ENCODE assay signal across 8 cellular contexts in the genomic region with DNA sequence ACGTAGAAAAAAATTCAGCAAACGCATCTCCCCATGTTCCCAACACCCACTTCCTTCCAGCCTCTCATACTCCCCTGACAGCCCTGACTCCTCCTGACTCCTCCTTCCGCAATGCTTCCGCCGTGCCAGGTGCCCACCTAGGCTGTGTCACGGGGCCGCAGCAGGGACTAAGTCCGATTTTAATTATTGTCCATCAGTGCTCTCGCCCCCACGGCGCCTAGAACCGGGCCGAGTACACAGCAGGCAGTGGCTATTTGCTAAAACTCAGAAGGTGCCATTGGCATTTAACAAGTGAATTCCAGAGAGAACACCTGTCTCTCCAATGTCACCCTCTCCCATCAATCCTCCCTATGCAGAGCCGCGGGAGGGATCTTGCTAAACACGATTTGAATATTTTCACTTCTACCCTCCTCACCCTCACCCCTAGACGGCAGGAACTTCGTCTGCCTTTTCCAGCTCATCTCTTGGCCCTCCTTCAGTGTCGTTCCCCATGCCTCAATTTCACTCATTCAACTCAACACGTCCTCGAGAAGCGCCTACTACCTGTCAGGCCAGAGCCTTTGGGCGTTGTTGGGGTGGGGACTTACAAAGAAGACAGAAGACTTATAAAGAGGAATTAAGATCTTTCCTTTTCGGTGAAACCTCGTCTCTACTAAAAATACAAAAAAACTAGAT. TPM values are rescaled to one million over a fixed set of nuclear protein-coding genes. Genes with fewer than 3 reads are reported as not detected.
A peak's percentile ranks its signal among the peaks of the same experiment; 100 is the strongest.
DNase-seq lines count a peak whose midpoint lies in the region; ATAC-seq and TF ChIP-seq lines count a peak whose summit lies in the region.

No MANE protein-coding gene starts in this region.

- H3K27me3 ChIP-seq in AG04450 (ENCODE audit: control insufficient read depth, insufficient read depth, low read length) (no peaks in the 10 kb centered on the region), OCI-LY3 (ENCODE audit: low read depth, low read length) (no peaks in the 10 kb centered on the region), mammary epithelial cell (ENCODE audit: insufficient read depth, low read length) (no peaks in the 10 kb centered on the region), left lung (no peaks in the 10 kb centered on the region)

- dilution Hi-C loops in mammary epithelial cell (cut with HindIII; ENCODE audit: low sequenced_read_pairs) = no loop called here

- no peak for DNase-seq in AG04450 (ENCODE audit: low read depth, low spot score)
- peak; percentile 30 for DNase-seq in mammary epithelial cell
- no peak for DNase-seq in left lung
- DNase-seq in stimulated activated naive CD8-positive, alpha-beta T cell treated with anti-CD3 and anti-CD28 coated beads, Interleukin-15, amount 100 ng/mL, for 72 hours = peak; percentile 69
- DNase-seq in NCI-H446 (lab: John Stamatoyannopoulos, UW) = no peak

- H2AFZ ChIP-seq in OCI-LY3 (ENCODE audit: low read depth, low read length) (peak overlapping the region; percentile 87), mammary epithelial cell (ENCODE audit: low read depth, low read length) (peak overlapping the region; percentile 97)

- H3K4me1 ChIP-seq in OCI-LY3 (ENCODE audit: low read length) (peaks cover 28% of the 10 kb centered on the region), mammary epithelial cell (ENCODE audit: insufficient read depth, low read length) (peaks cover 16% of the 10 kb centered on the region), left lung (peaks cover 0 to 27% of the 10 kb centered on the region in 2 donors)

- in situ Hi-C loops in mammary epithelial cell (cut with MboI; ENCODE audit: low sequenced_read_pairs in 2 of 2) = no loop called here

- peaks cover 11% of the 10 kb centered on the region for H3K4me1 Mint-ChIP-seq in stimulated activated naive CD8-positive, alpha-beta T cell treated with anti-CD3 and anti-CD28 coated beads, Interleukin-15, amount 100 ng/mL, for 72 hours

- H3K4me3 Mint-ChIP-seq in stimulated activated naive CD8-positive, alpha-beta T cell treated with anti-CD3 and anti-CD28 coated beads, Interleukin-15, amount 100 ng/mL, for 72 hours = no peak overlapping the region

- CTCF ChIA-PET in AG04450 (lab: Charles Lee) (interaction anchor here (0.5 to 7.9 kb wide), 4 partner anchors 11 to 72 kb away, joined by 4 to 70 read pairs (median 22); partner anchors contain the start of gene SHF), mammary epithelial cell (lab: Charles Lee; ENCODE audit: low non-redundant PET) (interaction anchor here (1.0 kb wide), 1 partner anchor 37 kb away, joined by 6 read pairs; no protein-coding TSS in a partner anchor)

- H3K36me3 ChIP-seq in OCI-LY3 (replicated peaks; ENCODE audit: low read depth, low read length) = no peaks in the 10 kb centered on the region
- no peaks in the 10 kb centered on the region for H3K36me3 ChIP-seq in mammary epithelial cell (ENCODE audit: insufficient read depth, low read length)
- H3K36me3 ChIP-seq in left lung = no peaks in the 10 kb centered on the region

- H3K9me3 Mint-ChIP-seq in stimulated activated naive CD8-positive, alpha-beta T cell treated with anti-CD3 and anti-CD28 coated beads, Interleukin-15, amount 100 ng/mL, for 72 hours = no peaks in the 10 kb centered on the region

- no TSS peak for BruUV-seq in mammary epithelial cell (replicated peaks; lab: Mats Ljungman, UMichigan)

- peak; percentile 5 for ATAC-seq in GM18861 (IDR thresholded peaks at IDR 0.05; ENCODE audit: unreplicated experiment)
- peak; percentile 19 for ATAC-seq in HG03108 (IDR thresholded peaks at IDR 0.05; ENCODE audit: unreplicated experiment)
- ATAC-seq in left lung = peak; percentile 1
- no peak for ATAC-seq in stimulated activated naive CD8-positive, alpha-beta T cell treated with anti-CD3 and anti-CD28 coated beads, Interleukin-15, amount 100 ng/mL, for 72 hours

- WGBS in mammary epithelial cell (ENCODE audit: low coverage, missing lambda C conversion rate) = 1% methylated on average over 24 of the region's 25 CpGs

- no peak overlapping the region for H3K27ac Mint-ChIP-seq in stimulated activated naive CD8-positive, alpha-beta T cell treated with anti-CD3 and anti-CD28 coated beads, Interleukin-15, amount 100 ng/mL, for 72 hours

- H3K9me3 ChIP-seq in AG04450 (ENCODE audit: control insufficient read depth, insufficient read depth, low read length) = no peaks in the 10 kb centered on the region
- no peaks in the 10 kb centered on the region for H3K9me3 ChIP-seq in OCI-LY3 (ENCODE audit: insufficient read depth, low read length)
- no peaks in the 10 kb centered on the region for H3K9me3 ChIP-seq in mammary epithelial cell (replicated peaks; ENCODE audit: insufficient read depth, low read length)
- no peaks in the 10 kb centered on the region for H3K9me3 ChIP-seq in left lung

- H3K9ac ChIP-seq in OCI-LY3 (ENCODE audit: low read length) (peak overlapping the region; percentile 91), mammary epithelial cell (ENCODE audit: insufficient read depth, low read length) (peak overlapping the region; percentile 38)

- peak overlapping the region; percentile 96 for H3K4me2 ChIP-seq in OCI-LY3 (ENCODE audit: low read length)
- H3K4me2 ChIP-seq in mammary epithelial cell (ENCODE audit: insufficient read depth, low read depth, low read length) = peak overlapping the region; percentile 75

- H3K27me3 Mint-ChIP-seq in stimulated activated naive CD8-positive, alpha-beta T cell treated with anti-CD3 and anti-CD28 coated beads, Interleukin-15, amount 100 ng/mL, for 72 hours = no peaks in the 10 kb centered on the region

- H4K20me1 ChIP-seq in OCI-LY3 (ENCODE audit: insufficient read depth, low read length) (no peaks in the 10 kb centered on the region), mammary epithelial cell (ENCODE audit: insufficient read depth, low read length) (no peaks in the 10 kb centered on the region)

- H3K27ac ChIP-seq in AG04450 (ENCODE audit: low read depth, low read length) (peak overlapping the region; percentile 92), OCI-LY3 (ENCODE audit: low read length) (peak overlapping the region; percentile 88), mammary epithelial cell (ENCODE audit: insufficient read depth, low read depth, low read length) (peak overlapping the region; percentile 1), left lung (peak overlapping the region; percentile 93 to 99)

- TF ChIP-seq CTCF in AG04450 (IDR thresholded peaks at IDR 0.05; ENCODE audit: low read depth, low read length) (no peak), OCI-LY3 (IDR thresholded peaks at IDR 0.05; ENCODE audit: low read depth, low read length) (no peak), mammary epithelial cell (conservative IDR thresholded peaks at IDR 0.05 in 1 of 2, IDR thresholded peaks at IDR 0.05 in 1 of 2; ENCODE audit: extremely low read depth in 1 of 2, insufficient read depth in 1 of 2, low read depth in 1 of 2, low read length in 2 of 2) (no peak), left lung (IDR thresholded peaks at IDR 0.05) (no peak)

- POLR2A ChIA-PET in AG04450 (lab: Yijun Ruan, JAX) = no interaction called here

- intact Hi-C loops in mammary epithelial cell (cut with micrococcal nuclease) (no loop called here), left lung (cut with DNase I) (no loop called here)

- H3K79me2 ChIP-seq in OCI-LY3 (ENCODE audit: low read length) (no peaks in the 10 kb centered on the region), mammary epithelial cell (ENCODE audit: insufficient read depth, low read length) (no peaks in the 10 kb centered on the region)

- H3K4me3 ChIP-seq in AG04450 (ENCODE audit: low read depth, low read length) (peak overlapping the region; percentile 94), OCI-LY3 (ENCODE audit: low read length) (peak overlapping the region; percentile 99), mammary epithelial cell (replicated peaks in 1 of 3; ENCODE audit: insufficient read depth in 1 of 3, low read depth in 2 of 3, low read length in 3 of 3) (peak overlapping the region; percentile 47 to 90 (median 63)), left lung (peak overlapping the region; percentile 74 to 75)

RNA-seq across cellular contexts. Expression of gene SHF, which starts 11.5 kb away (rescaled TPM):
- polyA plus RNA-seq in AG04450 (2011; rRNA removed) = 4.1 and 4.7 TPM in 2 replicates
- 7.0 and 11.5 TPM in 2 replicates for polyA minus RNA-seq in AG04450 (2011; rRNA and poly(A)+ RNA removed)
- total RNA-seq in mammary epithelial cell = 1 to 10 TPM in 1 of 2 donors, under 1 TPM in 1; 0.50 to 1.3 TPM
- polyA plus RNA-seq in mammary epithelial cell = 1.0 TPM
- polyA minus RNA-seq in mammary epithelial cell = not detected
- total RNA-seq in left lung = 1 to 10 TPM; 5.5 to 7.7 TPM

RNA-seq across cellular contexts. Expression of gene SLC28A2, which starts 52.8 kb away (rescaled TPM):
- polyA plus RNA-seq in AG04450 (2011; rRNA removed) = not detected in 2 replicates
- not detected in 2 replicates for polyA minus RNA-seq in AG04450 (2011; rRNA and poly(A)+ RNA removed)
- not detected for total RNA-seq in mammary epithelial cell
- polyA plus RNA-seq in mammary epithelial cell = not detected
- polyA minus RNA-seq in mammary epithelial cell = not detected
- not detected for total RNA-seq in left lung

Comparison
In these comparisons a context has a peak if more than half of its experiments do, and no peak if none do; other contexts are left out.
1. DNase-seq: peak in mammary epithelial cell (single experiment) and stimulated activated naive CD8-positive, alpha-beta T cell treated with anti-CD3 and anti-CD28 coated beads, Interleukin-15, amount 100 ng/mL, for 72 hours (2 of 2); none in AG04450 (single experiment), left lung (0 of 2) and NCI-H446 (0 of 2).
2. H3K27ac ChIP-seq: peak in every context shown above with its lines; median percentile 96 in left lung; 92 in AG04450; 88 in OCI-LY3; 1 in mammary epithelial cell.
3. Peak in every context shown above with its lines, with median percentiles within 50 percentile points of each other: H3K4me3 ChIP-seq.